ENCODE assay signal across 9 cellular contexts in the genomic region with DNA sequence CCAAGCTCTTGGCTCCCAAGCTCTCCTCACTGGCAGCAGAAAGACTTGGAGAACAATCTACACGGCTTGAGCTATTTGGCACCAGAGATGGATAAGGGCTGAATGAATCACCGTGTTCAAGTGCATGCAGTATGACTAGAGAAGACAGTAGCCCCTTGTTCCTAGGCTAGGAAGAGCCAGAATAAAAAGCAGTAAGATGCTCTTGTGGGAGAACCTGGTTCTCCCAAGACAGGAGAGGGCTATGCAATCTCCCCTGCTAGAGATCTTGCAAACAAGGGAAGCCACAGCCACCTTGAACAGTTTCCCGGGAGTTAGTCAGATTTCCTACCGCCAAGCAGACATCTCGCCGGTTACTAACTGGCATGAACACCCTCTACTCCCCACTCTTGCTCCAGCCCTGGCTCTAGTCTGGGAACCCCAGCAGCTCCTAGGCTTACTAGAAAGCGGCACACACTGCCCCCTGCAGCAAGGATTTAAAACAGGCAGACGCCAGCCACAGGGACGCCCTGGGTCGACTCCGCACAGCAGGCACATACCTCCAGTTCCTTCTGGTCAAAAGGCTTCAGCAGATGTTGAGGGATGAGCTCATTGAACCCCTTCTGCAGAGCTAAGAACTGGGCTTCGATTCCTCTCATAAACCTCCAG.
DNase-seq lines count a peak whose midpoint lies in the region; ATAC-seq and TF ChIP-seq lines count a peak whose summit lies in the region.
"Had no signal": no experiment of that assay in that cellular context is flagged by ENCODE, and none has a peak within 500 bp of the region (broad histone marks: within the 10 kb centered on the region; RNA-seq: fewer than 3 reads in every experiment).

No MANE protein-coding gene starts in this region.

- no peak overlapping the region for H3K18ac ChIP-seq in H9 (ENCODE audit: insufficient read length, low read depth, low read length)

- no peak overlapping the region for H2BK5ac ChIP-seq in H9 (ENCODE audit: insufficient read length, low read length)

- H3K9ac ChIP-seq in H9 (ENCODE audit: extremely low read depth, insufficient read length, low read length), result no peak overlapping the region

- no peak overlapping the region for H4K91ac ChIP-seq in H9 (ENCODE audit: insufficient read length, low read depth, low read length)

- ATAC-seq in HG02798 (IDR thresholded peaks at IDR 0.05; ENCODE audit: poor library complexity, unreplicated experiment) (no peak), HG03460 (IDR thresholded peaks at IDR 0.05; ENCODE audit: unreplicated experiment) (no peak)

- no peaks in the 10 kb centered on the region for H3K79me1 ChIP-seq in H9 (ENCODE audit: insufficient read depth, low read depth, low read length, poor library complexity, severe bottlenecking)

- H3K23me2 ChIP-seq in H9 (ENCODE audit: insufficient read length, low read depth, low read length, poor library complexity, severe bottlenecking), result no peaks in the 10 kb centered on the region

- no peak overlapping the region for H3K56ac ChIP-seq in H9 (ENCODE audit: insufficient read length, low read depth, low read length)

- H3K27ac ChIP-seq in H9 (ENCODE audit: insufficient read length, low read depth, low read length) (no peak overlapping the region), ascending aorta (peak overlapping the region; percentile 52 to 65)

- H2BK12ac ChIP-seq in H9 (ENCODE audit: insufficient read length, low read depth, low read length), result no peak overlapping the region

- H2BK120ac ChIP-seq in H9 (ENCODE audit: low read depth, low read length, poor library complexity, severe bottlenecking), result no peak overlapping the region

- H3K79me2 ChIP-seq in H9 (ENCODE audit: insufficient read depth, low read length), result no peaks in the 10 kb centered on the region

- no peak overlapping the region for H2BK15ac ChIP-seq in H9 (ENCODE audit: low read depth, low read length)

- H3K9me3 ChIP-seq in H9 (ENCODE audit: control insufficient read depth, low read depth, low read length) (no peaks in the 10 kb centered on the region), ascending aorta (no peaks in the 10 kb centered on the region)

- POLR2A ChIA-PET in AG04449 (lab: Yijun Ruan, JAX), result no interaction called here

- TF ChIP-seq CTCF in AG04449 (IDR thresholded peaks at IDR 0.05; ENCODE audit: insufficient read depth, low read length, missing control alignments) (peak; percentile 41), H9 (conservative IDR thresholded peaks at IDR 0.05) (peak; percentile 71), ascending aorta (IDR thresholded peaks at IDR 0.05) (peak; percentile 12 to 53 (median 25))

- no peaks in the 10 kb centered on the region for H3K9me3 Mint-ChIP-seq in H9
- H3K9me3 Mint-ChIP-seq: activated naive CD8-positive, alpha-beta T cell treated with anti-CD3 and anti-CD28 coated beads, Interleukin-2, amount 10 ng/mL, durations not matched to agents 7 days and 5 days had no signal

- H3K4me2 ChIP-seq in H9 (ENCODE audit: insufficient read depth, insufficient read length, low read length), result no peak overlapping the region

- H2AFZ ChIP-seq in H9 (ENCODE audit: low read length), result no peak overlapping the region

- H3K4me3 Mint-ChIP-seq in H9, result no peak overlapping the region; a peak in 1 of 5 replicates
- H3K4me3 Mint-ChIP-seq: activated naive CD8-positive, alpha-beta T cell treated with anti-CD3 and anti-CD28 coated beads, Interleukin-2, amount 10 ng/mL, durations not matched to agents 7 days and 5 days had no signal

- H4K8ac ChIP-seq in H9 (replicated peaks; ENCODE audit: insufficient read length, low read depth, low read length), result no peak overlapping the region

- H3K27me3 ChIP-seq in H9 (ENCODE audit: insufficient read depth, low read length) (no peaks in the 10 kb centered on the region), ascending aorta (no peaks in the 10 kb centered on the region)

- H3K27me3 Mint-ChIP-seq in H9 (ENCODE audit: low read depth), result no peaks in the 10 kb centered on the region; the same call in 1 of the 2 replicates
- H3K27me3 Mint-ChIP-seq: activated naive CD8-positive, alpha-beta T cell treated with anti-CD3 and anti-CD28 coated beads, Interleukin-2, amount 10 ng/mL, durations not matched to agents 7 days and 5 days had no signal

- WGBS in H9 (ENCODE audit: extremely low coverage, insufficient read length, low lambda C conversion rate), result no CpG with 5 or more reads among the region's 12 CpGs

- no peak overlapping the region for H4K5ac ChIP-seq in H9 (ENCODE audit: insufficient read length, low read depth, low read length)

- H3K4me1 ChIP-seq in H9 (ENCODE audit: insufficient read depth, low read length) (no peaks in the 10 kb centered on the region), ascending aorta (peaks cover 3 to 30% of the 10 kb centered on the region in 2 donors)

- H3K36me3 Mint-ChIP-seq in H9 (ENCODE audit: insufficient read depth in 1 of 3, low read depth in 3 of 3), result peaks cover 53 to 91% (median 75%) of the 10 kb centered on the region in 3 experiments

- no peak for DNase-seq in AG04449 (ENCODE audit: low read depth, low spot score)
- DNase-seq in H9, result peak; percentile 82
- DNase-seq in ascending aorta (ENCODE audit: low spot score in 2 of 2), result peak in 1 of 2 donors; percentile 78
- DNase-seq in inferior parietal cortex (ENCODE audit: extremely low spot score), result peak; percentile 77
- no peak for DNase-seq in COR-L47 (lab: John Stamatoyannopoulos, UW)
- no peak for DNase-seq in GM19240 (ENCODE audit: insufficient read length, low spot score)
- DNase-seq: activated naive CD8-positive, alpha-beta T cell treated with anti-CD3 and anti-CD28 coated beads, Interleukin-2, amount 10 ng/mL, durations not matched to agents 7 days and 5 days had no signal

- H3K14ac ChIP-seq in H9 (ENCODE audit: insufficient read depth, low read length), result no peak overlapping the region

- H3K4me3 ChIP-seq in AG04449 (ENCODE audit: low read depth, low read length) (no peak overlapping the region), ascending aorta (no peak overlapping the region)

- no peak overlapping the region for H2BK20ac ChIP-seq in H9 (ENCODE audit: low read depth, low read length, poor library complexity, severe bottlenecking)

- no peak overlapping the region for H3T11ph ChIP-seq in H9 (ENCODE audit: low read length)

- no peaks in the 10 kb centered on the region for H4K20me1 ChIP-seq in H9 (ENCODE audit: control insufficient read depth, insufficient read depth, insufficient read length)

- H3K36me3 ChIP-seq in ascending aorta, result peaks cover 77 to 93% of the 10 kb centered on the region in 2 donors

- no peak overlapping the region for H3K23ac ChIP-seq in H9 (ENCODE audit: insufficient read length, low read depth, low read length)

- CTCF ChIA-PET in AG04449 (lab: Yijun Ruan, JAX), result interaction anchor here (0.8 to 10.4 kb wide), 12 partner anchors 11 to 284 kb away, joined by 3 to 217 read pairs (median 4); no protein-coding TSS in a partner anchor

- no peak overlapping the region for H3K4ac ChIP-seq in H9 (ENCODE audit: low read depth, low read length)

- intact Hi-C loops in ascending aorta (cut with DNase I), result loop anchor here (5.0 to 10.0 kb wide), 2 partner anchors 186 to 518 kb away; partner anchors contain the start of genes FAM200A and ZNF655

- H3K4me1 Mint-ChIP-seq in H9, result peaks cover 2 to 4% of the 10 kb centered on the region in 2 experiments; a peak in 1 of 4 replicates
- H3K4me1 Mint-ChIP-seq: activated naive CD8-positive, alpha-beta T cell treated with anti-CD3 and anti-CD28 coated beads, Interleukin-2, amount 10 ng/mL, durations not matched to agents 7 days and 5 days had no signal

- no peak overlapping the region for H2AK5ac ChIP-seq in H9 (ENCODE audit: insufficient read length, low read length)

- peak overlapping the region; percentile 72 to 82 (median 75); a peak in 4 of 7 replicates for H3K27ac Mint-ChIP-seq in H9
- H3K27ac Mint-ChIP-seq: activated naive CD8-positive, alpha-beta T cell treated with anti-CD3 and anti-CD28 coated beads, Interleukin-2, amount 10 ng/mL, durations not matched to agents 7 days and 5 days had no signal

Comparison
In these comparisons a context has a peak if more than half of its experiments do, and no peak if none do; other contexts are left out.
1. DNase-seq: peak in H9 (single experiment) and inferior parietal cortex (single experiment); none in AG04449 (single experiment), COR-L47 (single experiment) and GM19240 (single experiment).
2. Peak in every context shown above with its lines, with median percentiles within 50 percentile points of each other: CTCF ChIP-seq.